Comparison of ENCODE assay signal across 9 cellular contexts in the genomic region with DNA sequence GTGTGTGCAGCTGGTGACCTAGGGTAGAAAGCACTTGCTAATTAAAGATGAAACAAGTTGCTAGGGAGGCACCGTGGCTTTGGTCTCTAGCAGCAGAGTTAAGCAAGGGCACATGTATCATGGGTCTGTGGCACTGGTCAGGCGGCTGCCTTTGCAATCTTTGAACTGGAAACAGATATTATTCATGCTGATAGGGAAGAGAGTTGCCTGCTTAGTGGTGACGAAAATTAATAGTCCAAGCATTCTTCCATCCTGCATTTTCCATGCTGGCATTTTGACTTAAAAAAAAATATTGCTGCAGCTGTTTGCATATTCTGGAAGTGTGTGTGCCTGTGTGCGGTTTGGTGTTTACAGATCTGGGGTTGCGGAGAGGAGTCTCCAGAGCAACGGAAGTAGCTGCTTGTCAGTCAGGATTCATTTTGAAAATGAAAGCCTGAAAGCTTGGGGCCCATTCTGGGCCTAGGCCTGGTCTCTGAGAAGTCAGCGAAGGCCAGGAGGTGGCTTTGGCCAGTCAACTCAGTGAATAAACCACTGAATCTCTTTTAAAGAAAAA. TPM values are rescaled to one million over a fixed set of nuclear protein-coding genes. Genes with fewer than 3 reads are reported as not detected.
DNase-seq lines count a peak whose midpoint lies in the region; ATAC-seq and TF ChIP-seq lines count a peak whose summit lies in the region.
"Had no signal": no experiment of that assay in that cellular context is flagged by ENCODE, and none has a peak within 500 bp of the region (broad histone marks: within the 10 kb centered on the region; RNA-seq: fewer than 3 reads in every experiment).

No MANE protein-coding gene starts in this region.

- H3K4me1 ChIP-seq in ovary (ENCODE audit: insufficient read depth) (no peaks in the 10 kb centered on the region), aorta (ENCODE audit: control insufficient read depth in 1 of 2, insufficient read depth in 2 of 2, low read length in 2 of 2) (no peaks in the 10 kb centered on the region)

- H3K27ac ChIP-seq in ovary (no peak overlapping the region), aorta (ENCODE audit: low read depth in 1 of 2, low read length in 2 of 2) (no peak overlapping the region)

- H3K36me3 ChIP-seq in ovary, result no peaks in the 10 kb centered on the region
- H3K36me3 ChIP-seq in aorta (ENCODE audit: control insufficient read depth in 1 of 2, insufficient read depth in 2 of 2, low read length in 1 of 2), result no peaks in the 10 kb centered on the region

- no peak overlapping the region for H3K4me3 ChIP-seq in ovary
- H3K4me3 ChIP-seq in aorta (ENCODE audit: low read length in 2 of 2), result no peak overlapping the region

- H3K9me3 ChIP-seq in ovary (no peaks in the 10 kb centered on the region), aorta (ENCODE audit: control insufficient read depth, low read length) (no peaks in the 10 kb centered on the region)

- TF ChIP-seq POLR2A in GM18951 (IDR thresholded peaks at IDR 0.05; ENCODE audit: extremely low read depth, insufficient read depth, insufficient read length) (peak; percentile 25), ovary (IDR thresholded peaks at IDR 0.05) (no peak)

- peak; percentile 63 for ATAC-seq in HG03045 (IDR thresholded peaks at IDR 0.05; ENCODE audit: unreplicated experiment)
- peak; percentile 78 for ATAC-seq in stimulated activated naive CD8-positive, alpha-beta T cell treated with anti-CD3 and anti-CD28 coated beads, Interleukin-15, Interleukin-2, amounts not matched to agents 100 U/mL and 50 U/mL, for 24 hours
- ATAC-seq in aorta (ENCODE audit: low FRiP score), result no peak

- no peak for TF ChIP-seq EP300 in ovary (IDR thresholded peaks at IDR 0.05)

- TF ChIP-seq CTCF in ovary (IDR thresholded peaks at IDR 0.05), result no peak

- 58 to 73% (median 72%) methylated on average over 7 of the region's 7 CpGs for WGBS in ovary, 3 donors
- 71 to 83% methylated on average over 7 of the region's 7 CpGs for WGBS in aorta, 2 donors

- DNase-seq in T follicular helper cell (ENCODE audit: low read depth), result peak; percentile 41
- peak; percentile 16 for DNase-seq in effector CD8-positive, alpha-beta T cell (lab: John Stamatoyannopoulos, UW)
- DNase-seq in stimulated activated naive CD8-positive, alpha-beta T cell treated with anti-CD3 and anti-CD28 coated beads, Interleukin-15, Interleukin-2, amounts not matched to agents 100 U/mL and 50 U/mL, for 24 hours, result peak; percentile 43
- no peak for DNase-seq in ovary
- DNase-seq in NCI-H345 treated with DMSO at 0.1 percent for 48 hours (lab: John Stamatoyannopoulos, UW; ENCODE audit: unreplicated experiment), result no peak
- DNase-seq in aorta, result no peak

- no peaks in the 10 kb centered on the region for H3K27me3 ChIP-seq in ovary
- no peaks in the 10 kb centered on the region for H3K27me3 ChIP-seq in aorta (ENCODE audit: control insufficient read depth in 1 of 2, insufficient read depth in 2 of 2, low read length in 1 of 2)

- in situ Hi-C loops in GM18951 (cut with MboI; ENCODE audit: low sequenced_read_pairs, unreplicated experiment), result no loop called here

- intact Hi-C loops in ovary (cut with DNase I) (no loop called here), aorta (cut with DNase I) (no loop called here)

RNA-seq across cellular contexts. Expression of a gene that starts 2.3 kb away (rescaled TPM):
- total RNA-seq in ovary, result 1 to 10 TPM in 1 of 7 donors, under 1 TPM in 4, not detected in 2; 0.25 to 2.3 (median 0.58) TPM
- under 1 TPM; 0.12 to 0.27 TPM for polyA plus RNA-seq in ovary
- total RNA-seq in aorta, result 1 to 10 TPM in 1 of 2 donors, under 1 TPM in 1; 0.45 to 1.3 TPM
- under 1 TPM in 1 of 2 donors, not detected in 1; 0.15 TPM for polyA plus RNA-seq in aorta
- total RNA-seq: RPMI7951 had no signal

RNA-seq across cellular contexts. Expression of a gene that starts 35.4 kb away (rescaled TPM):
- total RNA-seq in ovary (1,000 to 10,000 TPM; 2,907 to 8,735 (median 3,301) TPM), aorta (1,000 to 10,000 TPM; 1,166 to 1,184 TPM)
- polyA plus RNA-seq in ovary (over 10,000 TPM in 1 of 2 donors, 1,000 to 10,000 TPM in 1; 5,166 to 12,575 TPM), aorta (1,000 to 10,000 TPM; 4,457 to 9,358 TPM)

Comparison
In these comparisons a context has a peak if more than half of its experiments do, and no peak if none do; other contexts are left out.
1. DNase-seq: peak in T follicular helper cell (single experiment), effector CD8-positive, alpha-beta T cell (single experiment) and stimulated activated naive CD8-positive, alpha-beta T cell treated with anti-CD3 and anti-CD28 coated beads, Interleukin-15, Interleukin-2, amounts not matched to agents 100 U/mL and 50 U/mL, for 24 hours (single experiment); none in ovary (0 of 5), NCI-H345 treated with DMSO at 0.1 percent for 48 hours (single experiment) and aorta (0 of 2).